Comparison of ENCODE assay signal across 8 cellular contexts in genomic region chr20:2104236-2104635, GRCh38. TPM values are rescaled to one million over a fixed set of nuclear protein-coding genes. Genes with fewer than 3 reads are reported as not detected.
DNase-seq lines count a peak whose midpoint lies in the region; ATAC-seq and TF ChIP-seq lines count a peak whose summit lies in the region.

No MANE protein-coding gene starts in this region.

- H3K36me3 Mint-ChIP-seq in activated T-cell treated with anti-CD3 and anti-CD28 coated beads, Interleukin-2, amount 50 U/mL, for 24 hours (ENCODE audit: low read depth), result peaks cover 61% of the 10 kb centered on the region
- peaks cover 10% of the 10 kb centered on the region for H3K36me3 Mint-ChIP-seq in activated naive CD8-positive, alpha-beta T cell

- DNase-seq in activated T-cell treated with anti-CD3 and anti-CD28 coated beads, Interleukin-2, amount 50 U/mL, for 24 hours, result no peak
- DNase-seq in activated T-cell treated with anti-CD3 and anti-CD28 coated beads, Interleukin-2, amount 50 U/mL, for 1 hour, result no peak
- DNase-seq in kidney epithelial cell (ENCODE audit: low read depth) (no peak), NCI-H128 (lab: John Stamatoyannopoulos, UW; ENCODE audit: unreplicated experiment) (no peak), AG08395 (ENCODE audit: low spot score) (no peak)

- H3K27me3 ChIP-seq in kidney epithelial cell (ENCODE audit: control insufficient read depth, insufficient read depth, low read length) (no peaks in the 10 kb centered on the region), thymus (ENCODE audit: control insufficient read depth, insufficient read depth) (no peaks in the 10 kb centered on the region)

- H3K27ac ChIP-seq in thymus (ENCODE audit: low read depth), result no peak overlapping the region

- peaks cover 23% of the 10 kb centered on the region for H3K4me1 ChIP-seq in thymus (ENCODE audit: control insufficient read depth, insufficient read depth, low read length)

- no peaks in the 10 kb centered on the region for H3K36me3 ChIP-seq in kidney epithelial cell (ENCODE audit: control insufficient read depth, insufficient read depth, low read length)
- peaks cover 6% of the 10 kb centered on the region for H3K36me3 ChIP-seq in thymus (ENCODE audit: control insufficient read depth, insufficient read depth)

- no peak for ATAC-seq in HG03565 (IDR thresholded peaks at IDR 0.05; ENCODE audit: unreplicated experiment)

- no peak for TF ChIP-seq CTCF in kidney epithelial cell (IDR thresholded peaks at IDR 0.05; ENCODE audit: insufficient read depth, low read length, poor library complexity, severe bottlenecking)

- H3K27me3 Mint-ChIP-seq in activated T-cell treated with anti-CD3 and anti-CD28 coated beads, Interleukin-2, amount 50 U/mL, for 24 hours, result no peaks in the 10 kb centered on the region
- no peaks in the 10 kb centered on the region for H3K27me3 Mint-ChIP-seq in activated naive CD8-positive, alpha-beta T cell

- H3K4me1 Mint-ChIP-seq in activated T-cell treated with anti-CD3 and anti-CD28 coated beads, Interleukin-2, amount 50 U/mL, for 24 hours (ENCODE audit: low read depth), result peaks cover 65% of the 10 kb centered on the region
- H3K4me1 Mint-ChIP-seq in activated naive CD8-positive, alpha-beta T cell (ENCODE audit: low read depth), result peaks cover 61% of the 10 kb centered on the region

- 80% methylated on average over 8 of the region's 8 CpGs for WGBS in thymus

- no peaks in the 10 kb centered on the region for H3K9me3 Mint-ChIP-seq in activated T-cell treated with anti-CD3 and anti-CD28 coated beads, Interleukin-2, amount 50 U/mL, for 24 hours
- H3K9me3 Mint-ChIP-seq in activated naive CD8-positive, alpha-beta T cell (ENCODE audit: low read depth), result no peaks in the 10 kb centered on the region

- peak overlapping the region; percentile 89 for H3K4me3 ChIP-seq in kidney epithelial cell (ENCODE audit: low read depth, low read length)
- peak overlapping the region; percentile 79 for H3K4me3 ChIP-seq in thymus (ENCODE audit: low read length)

- no peaks in the 10 kb centered on the region for H3K9me3 ChIP-seq in thymus (ENCODE audit: control insufficient read depth)

- peak overlapping the region; percentile 93 for H3K4me3 Mint-ChIP-seq in activated T-cell treated with anti-CD3 and anti-CD28 coated beads, Interleukin-2, amount 50 U/mL, for 24 hours
- H3K4me3 Mint-ChIP-seq in activated naive CD8-positive, alpha-beta T cell, result peak overlapping the region; percentile 93

- H3K27ac Mint-ChIP-seq in activated T-cell treated with anti-CD3 and anti-CD28 coated beads, Interleukin-2, amount 50 U/mL, for 24 hours, result peak overlapping the region; percentile 90
- peak overlapping the region; percentile 88 for H3K27ac Mint-ChIP-seq in activated naive CD8-positive, alpha-beta T cell

RNA-seq across cellular contexts. Expression of gene STK35, which starts 2.6 kb away (rescaled TPM):
- 18.0 and 19.4 TPM in 2 replicates for total RNA-seq in kidney epithelial cell
- 4.1 TPM for polyA plus RNA-seq in thymus
